ENCODE assay signal across 8 cellular contexts in genomic region chr3:12868039-12869024, GRCh38. TPM values are rescaled to one million over a fixed set of nuclear protein-coding genes. Genes with fewer than 3 reads are reported as not detected.
DNase-seq lines count a peak whose midpoint lies in the region; ATAC-seq, FAIRE-seq and TF ChIP-seq lines count a peak whose summit lies in the region.

No MANE protein-coding gene starts in this region.

- DNase-seq in HCEC 1CT (peak; percentile 78), MV-4-11 (lab: John Stamatoyannopoulos, UW) (peak; percentile 83), adrenal gland (peak; percentile 80 to 96 (median 92)), cardiac septum (ENCODE audit: low spot score) (peak; percentile 84), pons (ENCODE audit: low spot score) (peak; percentile 91), aorta (peak; percentile 85 to 92)

- TF ChIP-seq CTCF in SU-DHL-6 (IDR thresholded peaks at IDR 0.05; ENCODE audit: insufficient read depth, low read length, poor library complexity, severe bottlenecking): peak; percentile 68
- peak; percentile 68 to 97 (median 94) for TF ChIP-seq CTCF in adrenal gland (IDR thresholded peaks at IDR 0.05)

- H3K36me3 ChIP-seq in SU-DHL-6 (ENCODE audit: low read length) (no peaks in the 10 kb centered on the region), adrenal gland (replicated peaks in 1 of 2) (no peaks in the 10 kb centered on the region), aorta (ENCODE audit: control insufficient read depth in 1 of 2, insufficient read depth in 2 of 2, low read length in 1 of 2) (no peaks in the 10 kb centered on the region)

- peak; percentile 93 for ATAC-seq in aorta (ENCODE audit: low FRiP score)

- intact Hi-C loops in adrenal gland (cut with DNase I) (no loop called here), cardiac septum (cut with DNase I) (loop anchor here (2.0 kb wide), 1 partner anchor 22 kb away; no protein-coding TSS in a partner anchor), aorta (cut with DNase I) (loop anchor here (1.0 to 5.0 kb wide), 3 partner anchors 24 to 119 kb away; no protein-coding TSS in a partner anchor)

- no peaks in the 10 kb centered on the region for H4K20me1 ChIP-seq in SU-DHL-6 (ENCODE audit: low read depth, low read length)

- H3K79me2 ChIP-seq in SU-DHL-6 (ENCODE audit: insufficient read depth, low read length): no peaks in the 10 kb centered on the region

- H3K27me3 ChIP-seq in SU-DHL-6 (ENCODE audit: low read length) (no peaks in the 10 kb centered on the region), adrenal gland (no peaks in the 10 kb centered on the region), aorta (ENCODE audit: control insufficient read depth in 1 of 2, insufficient read depth in 2 of 2, low read length in 1 of 2) (no peaks in the 10 kb centered on the region)

- no peak overlapping the region for H2AFZ ChIP-seq in SU-DHL-6 (ENCODE audit: low read depth, low read length, severe bottlenecking)

- H3F3A ChIP-seq in SU-DHL-6 (ENCODE audit: insufficient read depth): no peaks in the 10 kb centered on the region

- no peak overlapping the region for H3K4me2 ChIP-seq in SU-DHL-6 (ENCODE audit: low read depth, low read length, poor library complexity, severe bottlenecking)

- no peaks in the 10 kb centered on the region for H3K9me2 ChIP-seq in SU-DHL-6 (replicated peaks; ENCODE audit: insufficient read depth, low read length)

- H3K27ac ChIP-seq in SU-DHL-6 (ENCODE audit: low read depth, low read length) (no peak overlapping the region), adrenal gland (peak overlapping the region in 3 of 5 donors; percentile 52 to 78 (median 66)), aorta (ENCODE audit: low read depth in 1 of 2, low read length in 2 of 2) (no peak overlapping the region)

- FAIRE-seq in G401.6 (lab: Jason Lieb, UNC): peak; percentile 90

- H3K9ac ChIP-seq in SU-DHL-6 (ENCODE audit: low read length): no peak overlapping the region

- WGBS in adrenal gland, 4 donors: 16 to 23% (median 18%) methylated on average over 33 to 45 of the region's 45 CpGs
- WGBS in aorta, 2 donors: 38 to 40% methylated on average over 45 of the region's 45 CpGs

- H3K4me1 ChIP-seq in adrenal gland (replicated peaks in 1 of 2) (peaks cover 0 to 8% of the 10 kb centered on the region in 2 donors), aorta (ENCODE audit: control insufficient read depth in 1 of 2, insufficient read depth in 2 of 2, low read length in 2 of 2) (no peaks in the 10 kb centered on the region)

- H3K9me3 ChIP-seq in SU-DHL-6 (ENCODE audit: insufficient read depth, low read length) (no peaks in the 10 kb centered on the region; the same call in 1 of the 2 replicates), adrenal gland (replicated peaks in 1 of 3) (no peaks in the 10 kb centered on the region), aorta (ENCODE audit: control insufficient read depth, low read length) (no peaks in the 10 kb centered on the region)

- H3K4me3 ChIP-seq in SU-DHL-6 (ENCODE audit: insufficient read depth, low read length, poor library complexity, severe bottlenecking): no peak overlapping the region
- H3K4me3 ChIP-seq in adrenal gland: peak overlapping the region in 2 of 4 donors; percentile 13 to 28
- no peak overlapping the region for H3K4me3 ChIP-seq in aorta (ENCODE audit: low read length in 2 of 2)

- peak in 1 of 2 donors; percentile 66 for TF ChIP-seq POLR2A in adrenal gland (IDR thresholded peaks at IDR 0.05)

RNA-seq across cellular contexts. Expression of gene RPL32, which starts 27.0 kb away (rescaled TPM):
- total RNA-seq in adrenal gland (1,000 to 10,000 TPM in 5 of 8 donors, 100 to 1,000 TPM in 3; 695 to 2,605 (median 1,261) TPM), cardiac septum (722 TPM), aorta (1,000 to 10,000 TPM; 1,255 to 1,309 TPM)
- polyA plus RNA-seq in adrenal gland (1,000 to 10,000 TPM; 1,244 to 2,745 (median 2,081) TPM), aorta (1,000 to 10,000 TPM; 2,819 to 3,270 TPM)

Comparison
In these comparisons a context has a peak if more than half of its experiments do, and no peak if none do; other contexts are left out.
1. H3K27ac ChIP-seq: peak in adrenal gland (3 of 5); none in SU-DHL-6 (single experiment) and aorta (0 of 2).
2. intact Hi-C loops: an anchor here in cardiac septum (2.0 kb wide) and aorta (1.0 to 5.0 kb wide); none called in adrenal gland.
3. Peak in every context shown above with its lines, with median percentiles within 50 percentile points of each other: DNase-seq.